In genomic region chr12:601976-602699, GRCh38 we compare ENCODE assay signal across 15 cellular contexts.
DNase-seq lines count a peak whose midpoint lies in the region; ATAC-seq and TF ChIP-seq lines count a peak whose summit lies in the region.
"Had no signal": no experiment of that assay in that cellular context is flagged by ENCODE, and none has a peak within 500 bp of the region (broad histone marks: within the 10 kb centered on the region; RNA-seq: fewer than 3 reads in every experiment).

No MANE protein-coding gene starts in this region.

- intact Hi-C loops in esophagus squamous epithelium (cut with DNase I) (no loop called here), sciatic nerve (cut with DNase I) (no loop called here)

- no peaks in the 10 kb centered on the region for H3K9me3 ChIP-seq in esophagus squamous epithelium
- H3K9me3 ChIP-seq: SJCRH30 had no signal

- DNase-seq in NCI-H146 (lab: John Stamatoyannopoulos, UW) (peak; percentile 47), NCI-H69 (lab: John Stamatoyannopoulos, UW) (peak; percentile 82), esophagus squamous epithelium (lab: John Stamatoyannopoulos, UW) (no peak), sciatic nerve (ENCODE audit: low spot score) (peak; percentile 4), retina (no peak), OCI-M1 (lab: John Stamatoyannopoulos, UW) (no peak)
- no peak for DNase-seq in activated effector memory CD4-positive, alpha-beta T cell treated with Interleukin-2 at 50 U/mL for 16 hours
- DNase-seq: ACHN; CD4-positive, CD25-positive, alpha-beta regulatory T cell; NCI-H1105; NCI-H187; NCI-H2171; NCI-H524; PC-9; SJCRH30 had no signal

- H3K4me1 ChIP-seq in esophagus squamous epithelium = peaks cover 10 to 74% (median 17%) of the 10 kb centered on the region in 3 donors
- H3K4me1 ChIP-seq: SJCRH30 had no signal

- peak overlapping the region; percentile 11 to 68 (median 44) for H3K27ac ChIP-seq in esophagus squamous epithelium
- H3K27ac ChIP-seq: PC-9, SJCRH30 had no signal

- TF ChIP-seq CTCF in esophagus squamous epithelium (IDR thresholded peaks at IDR 0.05) = no peak

- no peak for TF ChIP-seq POLR2A in esophagus squamous epithelium (IDR thresholded peaks at IDR 0.05)

- H3K36me3 ChIP-seq in esophagus squamous epithelium = no peaks in the 10 kb centered on the region
- H3K36me3 ChIP-seq: SJCRH30 had no signal

- H3K4me3 ChIP-seq in esophagus squamous epithelium = no peak overlapping the region
- H3K4me3 ChIP-seq: PC-9, SJCRH30 had no signal

- no peak for ATAC-seq in sciatic nerve

- 40 to 65% methylated on average over 7 of the region's 7 CpGs for WGBS in esophagus squamous epithelium, 2 donors

- H3K27me3 ChIP-seq in esophagus squamous epithelium = no peaks in the 10 kb centered on the region

Comparison
In these comparisons a context has a peak if more than half of its experiments do, and no peak if none do; other contexts are left out.
1. DNase-seq: peak in NCI-H146 (single experiment), NCI-H69 (single experiment) and sciatic nerve (single experiment); none in esophagus squamous epithelium (single experiment), activated effector memory CD4-positive, alpha-beta T cell treated with Interleukin-2 at 50 U/mL for 16 hours (single experiment), retina (single experiment) and OCI-M1 (single experiment).